21 cellular contexts compared by ENCODE assay signal in genomic region chr6:107110200-107110599, GRCh38. TPM values are rescaled to one million over a fixed set of nuclear protein-coding genes. Genes with fewer than 3 reads are reported as not detected.
A peak's percentile ranks its signal among the peaks of the same experiment; 100 is the strongest.
DNase-seq lines count a peak whose midpoint lies in the region; ATAC-seq and TF ChIP-seq lines count a peak whose summit lies in the region.
"Had no signal": no experiment of that assay in that cellular context is flagged by ENCODE, and none has a peak within 500 bp of the region (broad histone marks: within the 10 kb centered on the region; RNA-seq: fewer than 3 reads in every experiment).

No MANE protein-coding gene starts in this region.

- peak; percentile 39 for DNase-seq in AG10803 (ENCODE audit: low read depth)
- peak; percentile 92 for DNase-seq in KBM-7
- DNase-seq in OCI-LY7 (ENCODE audit: low spot score): peak; percentile 23
- DNase-seq in choroid plexus epithelial cell (ENCODE audit: low read depth): peak; percentile 41
- DNase-seq: activated CD4-positive, alpha-beta T cell treated with anti-CD3 and anti-CD28 coated beads for 1 hour; activated naive CD4-positive, alpha-beta T cell treated with anti-CD3 and anti-CD28 coated beads for 36 hours; brain microvascular endothelial cell; effector memory CD8-positive, alpha-beta T cell; foreskin keratinocyte; mesendoderm; MG63; right lobe of liver; stimulated activated CD4-positive, alpha-beta T cell treated with anti-CD3 and anti-CD28 coated beads, Interleukin-2, amount 100 ng/mL, for 48 hours; stimulated activated CD8-positive, alpha-beta memory T cell treated with anti-CD3 and anti-CD28 coated beads, Interleukin-4, amount 100 ng/mL, for 48 hours had no signal

- POLR2A ChIA-PET in OCI-LY7 (lab: Charles Lee): interaction anchor here (0.6 to 1.0 kb wide), 3 partner anchors 9 to 485 kb away, joined by 3 to 4 read pairs (median 3); no protein-coding TSS in a partner anchor

- no peaks in the 10 kb centered on the region for H4K20me1 ChIP-seq in OCI-LY7 (ENCODE audit: insufficient read depth, low read length)

- in situ Hi-C loops in KBM-7 (cut with MboI; ENCODE audit: low pct_unique_long_range_greater_than_20kb, low sequenced_read_pairs): no loop called here

- TF ChIP-seq CTCF in AG10803 (conservative IDR thresholded peaks at IDR 0.05; ENCODE audit: low read length) (no peak), OCI-LY7 (conservative IDR thresholded peaks at IDR 0.05; ENCODE audit: low read length) (no peak), choroid plexus epithelial cell (conservative IDR thresholded peaks at IDR 0.05; ENCODE audit: low read depth, low read length) (no peak)

- intact Hi-C loops in OCI-LY7 (cut with micrococcal nuclease; ENCODE audit: unreplicated experiment): loop anchor here (5.0 to 10.0 kb wide), 2 partner anchors 133 to 945 kb away; no protein-coding TSS in a partner anchor

- peaks cover 30% of the 10 kb centered on the region; the same call in 1 of the 2 replicates for H3K79me2 ChIP-seq in OCI-LY7 (ENCODE audit: insufficient read depth, low read depth, low read length)

- peaks cover 10% of the 10 kb centered on the region for H3K36me3 ChIP-seq in OCI-LY7 (ENCODE audit: insufficient read depth, low read length)
- H3K36me3 ChIP-seq: brain microvascular endothelial cell, MG63, right lobe of liver, thoracic aorta had no signal

- ATAC-seq in GM21526 (IDR thresholded peaks at IDR 0.05; ENCODE audit: low FRiP score, unreplicated experiment) (no peak), HG03280 (IDR thresholded peaks at IDR 0.05; ENCODE audit: unreplicated experiment) (no peak), HG03565 (IDR thresholded peaks at IDR 0.05; ENCODE audit: unreplicated experiment) (no peak), GM19351 (IDR thresholded peaks at IDR 0.05; ENCODE audit: unreplicated experiment) (no peak)
- ATAC-seq: A549; effector memory CD8-positive, alpha-beta T cell; foreskin keratinocyte; Panc1; right lobe of liver had no signal

- H3K9me3 ChIP-seq in OCI-LY7 (ENCODE audit: low read length): no peaks in the 10 kb centered on the region
- H3K9me3 ChIP-seq: A549, MG63, right lobe of liver, thoracic aorta had no signal

- no peaks in the 10 kb centered on the region for H3K9me2 ChIP-seq in OCI-LY7 (ENCODE audit: insufficient read depth, low read length)

- H3K4me3 ChIP-seq in AG10803 (ENCODE audit: low read length) (no peak overlapping the region), OCI-LY7 (ENCODE audit: low read depth, low read length, poor library complexity, severe bottlenecking) (no peak overlapping the region), choroid plexus epithelial cell (ENCODE audit: low read depth, low read length) (no peak overlapping the region)
- H3K4me3 ChIP-seq: A549, MG63, right lobe of liver, thoracic aorta had no signal

- H3K4me1 ChIP-seq in OCI-LY7 (ENCODE audit: insufficient read depth, low read length, poor library complexity, severe bottlenecking): peaks cover 45% of the 10 kb centered on the region
- H3K4me1 ChIP-seq: foreskin keratinocyte had no signal

- peak overlapping the region; percentile 37; the same call in 1 of the 2 replicates for H3K4me2 ChIP-seq in OCI-LY7 (ENCODE audit: low read length)
- H3K4me2 ChIP-seq: A549 had no signal

- CTCF ChIA-PET in OCI-LY7 (lab: Charles Lee; ENCODE audit: unreplicated experiment): no interaction called here

- no peak overlapping the region for H2AFZ ChIP-seq in OCI-LY7 (ENCODE audit: low read length)

- no TSS peak for BruUV-seq in OCI-LY7 (replicated peaks; lab: Mats Ljungman, UMichigan)

- peak overlapping the region; percentile 31 for H3K27ac ChIP-seq in OCI-LY7 (ENCODE audit: low read depth, low read length, poor library complexity, severe bottlenecking)
- H3K27ac ChIP-seq: A549, brain microvascular endothelial cell, foreskin keratinocyte, right lobe of liver, thoracic aorta had no signal

RNA-seq across cellular contexts. Expression of gene BEND3, which starts 5.1 kb away (rescaled TPM):
- total RNA-seq in OCI-LY7 (2014; rRNA removed; shearing (Covaris generic)): 7.9 and 11.7 TPM in 2 replicates
- 13.1 and 14.3 TPM in 2 replicates for total RNA-seq in OCI-LY7 (2022)

Comparison
In these comparisons a context has a peak if more than half of its experiments do, and no peak if none do; other contexts are left out.
1. DNase-seq: peak in every context shown above with its lines; median percentile 92 in KBM-7; 41 in choroid plexus epithelial cell; 39 in AG10803; 23 in OCI-LY7.